ENCODE assay signal across 1 cellular context in the genomic region with DNA sequence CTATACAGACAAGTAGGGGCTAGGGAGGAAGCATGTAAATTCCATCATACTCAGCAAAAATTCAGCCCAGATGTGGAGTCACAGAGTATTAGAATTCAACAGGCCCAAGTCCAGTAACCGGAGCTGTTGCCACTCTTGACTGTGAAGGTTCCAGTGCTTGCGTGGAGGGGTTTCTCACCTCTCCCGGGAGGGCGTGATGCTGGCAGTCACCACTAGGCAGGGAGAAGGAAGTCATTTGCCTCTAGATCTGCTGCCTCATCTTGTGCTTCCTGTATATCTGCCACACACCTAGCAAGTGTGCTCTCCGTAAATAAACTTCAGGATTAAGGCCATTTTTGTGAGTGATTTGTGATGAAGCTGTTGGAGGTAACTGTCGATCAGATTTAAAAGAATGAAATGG.
TF ChIP-seq lines count a peak whose summit lies in the region.

No MANE protein-coding gene starts in this region.

TF ChIP-seq in HCT116, 20 proteins besides CTCF, POLR2A, EP300 and RAD21 (continued from another document):
- TF ChIP-seq ZBTB33 (IDR thresholded peaks at IDR 0.05; ENCODE audit: extremely low read depth, insufficient replicate concordance, low read length) (no peak), CBX3 (IDR thresholded peaks at IDR 0.05; ENCODE audit: low read depth) (no peak), EGR1 (IDR thresholded peaks at IDR 0.05; ENCODE audit: low read depth) (no peak), CEBPB (IDR thresholded peaks at IDR 0.05; ENCODE audit: low read depth) (no peak), ZNF274 (IDR thresholded peaks at IDR 0.05; ENCODE audit: low read depth, low read length) (no peak), JUND (IDR thresholded peaks at IDR 0.05) (no peak), TCF7L2 (IDR thresholded peaks at IDR 0.05; ENCODE audit: borderline replicate concordance, extremely low read depth, insufficient read depth, insufficient read length) (no peak), ELF1 (IDR thresholded peaks at IDR 0.05; ENCODE audit: borderline replicate concordance, low read depth) (no peak), EZH2 (IDR thresholded peaks at IDR 0.05) (no peak), SP1 (IDR thresholded peaks at IDR 0.05; ENCODE audit: low read depth) (no peak), YY1 (IDR thresholded peaks at IDR 0.05; ENCODE audit: extremely low read depth, insufficient replicate concordance, low read depth, low read length) (no peak)
- TF ChIP-seq, protein P1, sequence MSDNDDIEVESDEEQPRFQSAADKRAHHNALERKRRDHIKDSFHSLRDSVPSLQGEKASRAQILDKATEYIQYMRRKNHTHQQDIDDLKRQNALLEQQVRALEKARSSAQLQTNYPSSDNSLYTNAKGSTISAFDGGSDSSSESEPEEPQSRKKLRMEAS (IDR thresholded peaks at IDR 0.05) = no peak
